In the genomic region with DNA sequence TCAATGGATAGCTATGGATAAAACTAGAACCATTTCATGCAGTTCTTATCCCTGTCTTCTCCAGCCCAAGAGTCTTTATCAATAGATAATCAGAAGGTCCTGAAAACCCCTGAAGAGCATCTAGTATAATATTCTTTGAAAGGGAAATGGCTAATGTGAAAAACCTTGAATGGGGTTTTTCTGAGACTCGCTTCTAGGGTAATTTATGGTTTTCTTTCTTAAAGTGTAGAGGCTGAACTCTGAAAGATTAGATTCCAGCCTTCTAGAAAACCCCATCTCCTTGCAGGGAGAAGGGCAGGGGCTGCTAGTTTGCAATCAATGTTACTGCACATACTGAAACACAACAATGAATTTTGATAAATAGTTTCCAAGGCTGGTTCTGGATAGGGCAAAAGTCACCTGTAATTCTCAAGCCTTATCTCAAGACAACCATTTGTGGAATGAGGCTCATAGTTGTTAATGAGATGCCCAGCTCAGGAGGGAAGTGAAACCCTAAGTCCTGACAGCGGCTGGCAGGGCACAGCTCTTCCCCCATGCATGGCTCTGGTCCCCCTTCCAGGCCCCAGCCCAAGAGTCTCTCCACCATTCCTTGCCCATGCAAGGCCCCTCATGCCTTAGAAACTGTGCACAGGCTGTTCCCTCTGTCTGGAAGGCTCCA, we compare ENCODE assay signal across 17 cellular contexts. TPM values are rescaled to one million over a fixed set of nuclear protein-coding genes. Genes with fewer than 3 reads are reported as not detected.
DNase-seq lines count a peak whose midpoint lies in the region; ATAC-seq, FAIRE-seq and TF ChIP-seq lines count a peak whose summit lies in the region.
"Had no signal": no experiment of that assay in that cellular context is flagged by ENCODE, and none has a peak within 500 bp of the region (broad histone marks: within the 10 kb centered on the region; RNA-seq: fewer than 3 reads in every experiment).

No MANE protein-coding gene starts in this region.

- no peaks in the 10 kb centered on the region for H3K27me3 ChIP-seq in Caco-2 (replicated peaks; ENCODE audit: control insufficient read depth, insufficient read depth, low read length)
- peaks cover 2% of the 10 kb centered on the region for H3K27me3 ChIP-seq in astrocyte (ENCODE audit: insufficient read depth, low read length)
- H3K27me3 ChIP-seq: pancreas, uterus had no signal

- BruUV-seq in Caco-2 (replicated peaks; lab: Mats Ljungman, UMichigan): no TSS peak

- ATAC-seq in GM19463 (IDR thresholded peaks at IDR 0.05; ENCODE audit: unreplicated experiment) (peak; percentile 74), HG03354 (IDR thresholded peaks at IDR 0.05; ENCODE audit: poor library complexity, severe bottlenecking, unreplicated experiment) (peak; percentile 56), GM19395 (IDR thresholded peaks at IDR 0.05; ENCODE audit: unreplicated experiment) (no peak)
- ATAC-seq: HepG2, pancreas, WTC11 had no signal

- TF ChIP-seq CTCF in Caco-2 (IDR thresholded peaks at IDR 0.05; ENCODE audit: insufficient read depth in 1 of 2, low read depth in 1 of 2, low read length in 1 of 2, severe bottlenecking in 1 of 2, unreplicated experiment in 1 of 2) (no peak), astrocyte (IDR thresholded peaks at IDR 0.05; ENCODE audit: insufficient read depth, low read depth, low read length) (no peak)

- H3K9me3 ChIP-seq in Caco-2 (no peaks in the 10 kb centered on the region), astrocyte (ENCODE audit: insufficient read depth, low read depth, low read length) (no peaks in the 10 kb centered on the region)
- H3K9me3 ChIP-seq: pancreas, uterus had no signal

- H3K9me3 Mint-ChIP-seq in Caco-2 (ENCODE audit: unreplicated experiment): no peaks in the 10 kb centered on the region
- H3K9me3 Mint-ChIP-seq in astrocyte (ENCODE audit: unreplicated experiment): no peaks in the 10 kb centered on the region
- no peaks in the 10 kb centered on the region for H3K9me3 Mint-ChIP-seq in activated CD4-positive, alpha-beta T cell treated with anti-CD3 and anti-CD28 coated beads, Interleukin-2, amount 10 ng/mL, durations not matched to agents 7 days and 5 days
- H3K9me3 Mint-ChIP-seq: WTC11 had no signal

- H3K79me2 ChIP-seq in astrocyte (ENCODE audit: insufficient read depth, low read length): no peaks in the 10 kb centered on the region

- no peaks in the 10 kb centered on the region for H3K27me3 Mint-ChIP-seq in Caco-2 (ENCODE audit: insufficient read depth, unreplicated experiment)
- H3K27me3 Mint-ChIP-seq in astrocyte (ENCODE audit: low read depth, unreplicated experiment): peaks cover 11% of the 10 kb centered on the region
- H3K27me3 Mint-ChIP-seq in activated CD4-positive, alpha-beta T cell treated with anti-CD3 and anti-CD28 coated beads, Interleukin-2, amount 10 ng/mL, durations not matched to agents 7 days and 5 days: peaks cover 7% of the 10 kb centered on the region

- POLR2A ChIA-PET in Caco-2 (lab: Charles Lee): no interaction called here
- POLR2A ChIA-PET in activated CD4-positive, alpha-beta T cell treated with anti-CD3 and anti-CD28 coated beads, Interleukin-2, amount 10 ng/mL, durations not matched to agents 7 days and 5 days (lab: Charles Lee): no interaction called here

- no peak overlapping the region for H2AFZ ChIP-seq in astrocyte (ENCODE audit: low read depth, low read length)

- intact Hi-C loops in Caco-2 (cut with micrococcal nuclease; ENCODE audit: unreplicated experiment): no loop called here

- H3K4me3 ChIP-seq in Caco-2 (ENCODE audit: low read depth, low read length) (no peak overlapping the region), astrocyte (ENCODE audit: insufficient read depth, low read depth, low read length) (no peak overlapping the region)
- H3K4me3 ChIP-seq: pancreas, uterus had no signal

- no peak for FAIRE-seq in astrocyte (lab: Jason Lieb, UNC)
- FAIRE-seq: HepG2, pancreas had no signal

- no peak overlapping the region for H3K9ac ChIP-seq in astrocyte (ENCODE audit: low read length)

- H3K4me1 ChIP-seq in Caco-2 (peaks cover 39% of the 10 kb centered on the region), astrocyte (ENCODE audit: insufficient read depth, low read length) (no peaks in the 10 kb centered on the region)
- H3K4me1 ChIP-seq: pancreas, uterus had no signal

- CTCF ChIA-PET in Caco-2 (lab: Charles Lee): no interaction called here
- CTCF ChIA-PET in activated CD4-positive, alpha-beta T cell treated with anti-CD3 and anti-CD28 coated beads, Interleukin-2, amount 10 ng/mL, durations not matched to agents 7 days and 5 days (lab: Charles Lee): no interaction called here

- peak overlapping the region; percentile 36 for H3K27ac Mint-ChIP-seq in Caco-2 (ENCODE audit: unreplicated experiment)
- H3K27ac Mint-ChIP-seq in astrocyte (ENCODE audit: unreplicated experiment): peak overlapping the region; percentile 20
- H3K27ac Mint-ChIP-seq in activated CD4-positive, alpha-beta T cell treated with anti-CD3 and anti-CD28 coated beads, Interleukin-2, amount 10 ng/mL, durations not matched to agents 7 days and 5 days: no peak overlapping the region
- H3K27ac Mint-ChIP-seq: WTC11 had no signal

- H3K4me3 Mint-ChIP-seq in Caco-2 (ENCODE audit: unreplicated experiment): no peak overlapping the region
- H3K4me3 Mint-ChIP-seq in astrocyte (ENCODE audit: unreplicated experiment): no peak overlapping the region
- no peak overlapping the region for H3K4me3 Mint-ChIP-seq in activated CD4-positive, alpha-beta T cell treated with anti-CD3 and anti-CD28 coated beads, Interleukin-2, amount 10 ng/mL, durations not matched to agents 7 days and 5 days
- H3K4me3 Mint-ChIP-seq: WTC11 had no signal

- H4K20me1 ChIP-seq in astrocyte (ENCODE audit: insufficient read depth, low read length): no peaks in the 10 kb centered on the region

- DNase-seq in Caco-2 (no peak), astrocyte (ENCODE audit: low read depth) (no peak), NCI-H1105 treated with DMSO at 0.1 percent for 48 hours (lab: John Stamatoyannopoulos, UW) (no peak)
- no peak for DNase-seq in stimulated activated CD4-positive, alpha-beta T cell treated with anti-CD3 and anti-CD28 coated beads, Interleukin-12 subunit alpha, Interleukin-12 subunit beta, amount 100 ng/mL, for 4 hours
- DNase-seq in activated CD4-positive, alpha-beta T cell treated with anti-CD3 and anti-CD28 coated beads, Interleukin-2, amount 10 ng/mL, durations not matched to agents 7 days and 5 days: no peak
- DNase-seq: Calu3, cortex of kidney, mesenchymal stem cell, NCI-H1436 treated with DMSO at 0.1 percent for 48 hours, NCI-H774, pancreas, uterus had no signal

- H3K36me3 ChIP-seq in Caco-2 (ENCODE audit: control insufficient read depth, insufficient read depth, low read length): no peaks in the 10 kb centered on the region
- H3K36me3 ChIP-seq in astrocyte (ENCODE audit: insufficient read depth, low read length): no peaks in the 10 kb centered on the region
- H3K36me3 ChIP-seq: pancreas, uterus had no signal

- H3K36me3 Mint-ChIP-seq in Caco-2 (ENCODE audit: insufficient read depth, unreplicated experiment): no peaks in the 10 kb centered on the region
- no peaks in the 10 kb centered on the region for H3K36me3 Mint-ChIP-seq in astrocyte (ENCODE audit: low read depth, unreplicated experiment)
- no peaks in the 10 kb centered on the region for H3K36me3 Mint-ChIP-seq in activated CD4-positive, alpha-beta T cell treated with anti-CD3 and anti-CD28 coated beads, Interleukin-2, amount 10 ng/mL, durations not matched to agents 7 days and 5 days (ENCODE audit: low read depth)
- H3K36me3 Mint-ChIP-seq: WTC11 had no signal

- H3K4me1 Mint-ChIP-seq in Caco-2 (ENCODE audit: low read depth, unreplicated experiment) (peaks cover 28% of the 10 kb centered on the region), astrocyte (ENCODE audit: low read depth, unreplicated experiment) (no peaks in the 10 kb centered on the region)
- H3K4me1 Mint-ChIP-seq in activated CD4-positive, alpha-beta T cell treated with anti-CD3 and anti-CD28 coated beads, Interleukin-2, amount 10 ng/mL, durations not matched to agents 7 days and 5 days: no peaks in the 10 kb centered on the region

- H3K27ac ChIP-seq in astrocyte (ENCODE audit: low read depth, low read length): no peak overlapping the region
- H3K27ac ChIP-seq: pancreas, uterus had no signal

- H3K4me2 ChIP-seq in astrocyte (ENCODE audit: low read length): no peak overlapping the region

RNA-seq across cellular contexts. Expression of a gene that starts 33.7 kb away (rescaled TPM):
- total RNA-seq in Caco-2 (2022) (80.8 and 98.1 TPM in 2 replicates), astrocyte (97.6 and 104 TPM in 2 replicates)
- total RNA-seq in activated CD4-positive, alpha-beta T cell treated with anti-CD3 and anti-CD28 coated beads, Interleukin-2, amount 10 ng/mL, durations not matched to agents 7 days and 5 days: not detected

Comparison
In these comparisons a context has a peak if more than half of its experiments do, and no peak if none do; other contexts are left out.
1. RNA of a gene that starts 33.7 kb away (total RNA-seq): 80.8 to 98.1 TPM in Caco-2 and 97.6 to 104 TPM in astrocyte; not detected in activated CD4-positive, alpha-beta T cell treated with anti-CD3 and anti-CD28 coated beads, Interleukin-2, amount 10 ng/mL, durations not matched to agents 7 days and 5 days; every median in the first group is over 10 times any median in the second.